In genomic region chr15:73746883-73747282, GRCh38 we compare ENCODE assay signal across 18 cellular contexts. TPM values are rescaled to one million over a fixed set of nuclear protein-coding genes. Genes with fewer than 3 reads are reported as not detected.
DNase-seq lines count a peak whose midpoint lies in the region; ATAC-seq lines count a peak whose summit lies in the region.
"Had no signal": no experiment of that assay in that cellular context is flagged by ENCODE, and none has a peak within 500 bp of the region (broad histone marks: within the 10 kb centered on the region; RNA-seq: fewer than 3 reads in every experiment).

No MANE protein-coding gene starts in this region.

- ATAC-seq in HG02678 (IDR thresholded peaks at IDR 0.05; ENCODE audit: unreplicated experiment), result no peak
- ATAC-seq: activated T-helper 17 cell treated with anti-CD3 and anti-CD28 coated beads, Interleukin-2, amount 50 U/mL, for 72 hours; HepG2; natural killer cell treated with Interleukin-12 subunit alpha and Interleukin-12 subunit beta and Interleukin-15 and Interleukin-18, amount 100 ng/mL, for 72 hours had no signal

- peak; percentile 64 for DNase-seq in AG08396 (ENCODE audit: low spot score)
- DNase-seq in GM04504 (ENCODE audit: low read depth), result peak; percentile 36
- DNase-seq in myocyte (ENCODE audit: low read depth), result peak; percentile 54
- no peak for DNase-seq in activated naive CD4-positive, alpha-beta T cell treated with Interleukin-2 at 50 U/mL for 16 hours
- no peak for DNase-seq in NCI-H774 (lab: John Stamatoyannopoulos, UW)
- DNase-seq in cortex of kidney (lab: John Stamatoyannopoulos, UW), result no peak
- DNase-seq: activated naive CD8-positive, alpha-beta T cell treated with anti-CD3 and anti-CD28 coated beads for 36 hours; CD8-positive, alpha-beta memory T cell; colonic mucosa; NCI-H1105 treated with DMSO at 0.1 percent for 48 hours; NCI-H510A treated with DMSO at 0.1 percent for 48 hours; stimulated activated CD4-positive, alpha-beta T cell treated with anti-CD3 and anti-CD28 coated beads, Interleukin-1b, Interleukin-23, amount 100 ng/mL, for 48 hours had no signal

- peak overlapping the region; percentile 29 for H3K27ac ChIP-seq in cingulate gyrus (ENCODE audit: low read depth, low read length)
- H3K27ac ChIP-seq: colonic mucosa, vagina had no signal

RNA-seq across cellular contexts. Expression of gene INSYN1, which starts 6.3 kb away (rescaled TPM):
- total RNA-seq in myocyte, result 0.32 and 0.73 TPM in 2 replicates
- polyA plus RNA-seq in myocyte (2012), result 3.8 TPM
- total RNA-seq: activated naive CD8-positive, alpha-beta T cell treated with anti-CD3 and anti-CD28 coated beads for 36 hours; activated T-helper 17 cell treated with anti-CD3 and anti-CD28 coated beads, Interleukin-2, amount 50 U/mL, for 72 hours; CD8-positive, alpha-beta memory T cell; HepG2; natural killer cell treated with Interleukin-12 subunit alpha and Interleukin-12 subunit beta and Interleukin-15 and Interleukin-18, amount 100 ng/mL, for 72 hours had no signal
- polyA plus RNA-seq: CD8-positive, alpha-beta memory T cell; HepG2 had no signal

Comparison
In these comparisons a context has a peak if more than half of its experiments do, and no peak if none do; other contexts are left out.
1. DNase-seq: peak in AG08396 (single experiment), GM04504 (single experiment) and myocyte (single experiment); none in activated naive CD4-positive, alpha-beta T cell treated with Interleukin-2 at 50 U/mL for 16 hours (single experiment), NCI-H774 (single experiment) and cortex of kidney (single experiment).